1 cellular context compared by ENCODE assay signal in the genomic region with DNA sequence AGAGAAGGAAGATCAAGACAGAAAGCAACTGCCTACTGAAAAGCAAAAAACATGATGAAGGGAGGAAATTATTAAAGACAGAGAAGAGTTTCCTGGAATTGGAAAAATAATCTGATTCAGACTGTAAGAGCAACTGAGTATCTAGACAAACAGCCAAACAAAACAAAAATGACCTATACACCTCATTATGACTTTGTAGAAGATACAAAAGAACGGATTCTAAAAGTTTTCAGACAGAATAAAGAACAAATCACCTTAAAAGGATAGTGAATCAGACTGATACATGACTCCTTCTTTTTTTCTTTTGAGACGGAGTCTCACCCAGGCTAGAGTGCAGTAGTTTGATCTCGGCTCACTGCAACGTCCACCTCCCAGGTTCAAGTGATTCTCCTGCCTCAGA.
TF ChIP-seq lines count a peak whose summit lies in the region.

No MANE protein-coding gene starts in this region.

TF ChIP-seq in GM23338, 12 proteins besides CTCF, POLR2A, EP300 and RAD21 (continued from another document):
- TF ChIP-seq, protein P1, sequence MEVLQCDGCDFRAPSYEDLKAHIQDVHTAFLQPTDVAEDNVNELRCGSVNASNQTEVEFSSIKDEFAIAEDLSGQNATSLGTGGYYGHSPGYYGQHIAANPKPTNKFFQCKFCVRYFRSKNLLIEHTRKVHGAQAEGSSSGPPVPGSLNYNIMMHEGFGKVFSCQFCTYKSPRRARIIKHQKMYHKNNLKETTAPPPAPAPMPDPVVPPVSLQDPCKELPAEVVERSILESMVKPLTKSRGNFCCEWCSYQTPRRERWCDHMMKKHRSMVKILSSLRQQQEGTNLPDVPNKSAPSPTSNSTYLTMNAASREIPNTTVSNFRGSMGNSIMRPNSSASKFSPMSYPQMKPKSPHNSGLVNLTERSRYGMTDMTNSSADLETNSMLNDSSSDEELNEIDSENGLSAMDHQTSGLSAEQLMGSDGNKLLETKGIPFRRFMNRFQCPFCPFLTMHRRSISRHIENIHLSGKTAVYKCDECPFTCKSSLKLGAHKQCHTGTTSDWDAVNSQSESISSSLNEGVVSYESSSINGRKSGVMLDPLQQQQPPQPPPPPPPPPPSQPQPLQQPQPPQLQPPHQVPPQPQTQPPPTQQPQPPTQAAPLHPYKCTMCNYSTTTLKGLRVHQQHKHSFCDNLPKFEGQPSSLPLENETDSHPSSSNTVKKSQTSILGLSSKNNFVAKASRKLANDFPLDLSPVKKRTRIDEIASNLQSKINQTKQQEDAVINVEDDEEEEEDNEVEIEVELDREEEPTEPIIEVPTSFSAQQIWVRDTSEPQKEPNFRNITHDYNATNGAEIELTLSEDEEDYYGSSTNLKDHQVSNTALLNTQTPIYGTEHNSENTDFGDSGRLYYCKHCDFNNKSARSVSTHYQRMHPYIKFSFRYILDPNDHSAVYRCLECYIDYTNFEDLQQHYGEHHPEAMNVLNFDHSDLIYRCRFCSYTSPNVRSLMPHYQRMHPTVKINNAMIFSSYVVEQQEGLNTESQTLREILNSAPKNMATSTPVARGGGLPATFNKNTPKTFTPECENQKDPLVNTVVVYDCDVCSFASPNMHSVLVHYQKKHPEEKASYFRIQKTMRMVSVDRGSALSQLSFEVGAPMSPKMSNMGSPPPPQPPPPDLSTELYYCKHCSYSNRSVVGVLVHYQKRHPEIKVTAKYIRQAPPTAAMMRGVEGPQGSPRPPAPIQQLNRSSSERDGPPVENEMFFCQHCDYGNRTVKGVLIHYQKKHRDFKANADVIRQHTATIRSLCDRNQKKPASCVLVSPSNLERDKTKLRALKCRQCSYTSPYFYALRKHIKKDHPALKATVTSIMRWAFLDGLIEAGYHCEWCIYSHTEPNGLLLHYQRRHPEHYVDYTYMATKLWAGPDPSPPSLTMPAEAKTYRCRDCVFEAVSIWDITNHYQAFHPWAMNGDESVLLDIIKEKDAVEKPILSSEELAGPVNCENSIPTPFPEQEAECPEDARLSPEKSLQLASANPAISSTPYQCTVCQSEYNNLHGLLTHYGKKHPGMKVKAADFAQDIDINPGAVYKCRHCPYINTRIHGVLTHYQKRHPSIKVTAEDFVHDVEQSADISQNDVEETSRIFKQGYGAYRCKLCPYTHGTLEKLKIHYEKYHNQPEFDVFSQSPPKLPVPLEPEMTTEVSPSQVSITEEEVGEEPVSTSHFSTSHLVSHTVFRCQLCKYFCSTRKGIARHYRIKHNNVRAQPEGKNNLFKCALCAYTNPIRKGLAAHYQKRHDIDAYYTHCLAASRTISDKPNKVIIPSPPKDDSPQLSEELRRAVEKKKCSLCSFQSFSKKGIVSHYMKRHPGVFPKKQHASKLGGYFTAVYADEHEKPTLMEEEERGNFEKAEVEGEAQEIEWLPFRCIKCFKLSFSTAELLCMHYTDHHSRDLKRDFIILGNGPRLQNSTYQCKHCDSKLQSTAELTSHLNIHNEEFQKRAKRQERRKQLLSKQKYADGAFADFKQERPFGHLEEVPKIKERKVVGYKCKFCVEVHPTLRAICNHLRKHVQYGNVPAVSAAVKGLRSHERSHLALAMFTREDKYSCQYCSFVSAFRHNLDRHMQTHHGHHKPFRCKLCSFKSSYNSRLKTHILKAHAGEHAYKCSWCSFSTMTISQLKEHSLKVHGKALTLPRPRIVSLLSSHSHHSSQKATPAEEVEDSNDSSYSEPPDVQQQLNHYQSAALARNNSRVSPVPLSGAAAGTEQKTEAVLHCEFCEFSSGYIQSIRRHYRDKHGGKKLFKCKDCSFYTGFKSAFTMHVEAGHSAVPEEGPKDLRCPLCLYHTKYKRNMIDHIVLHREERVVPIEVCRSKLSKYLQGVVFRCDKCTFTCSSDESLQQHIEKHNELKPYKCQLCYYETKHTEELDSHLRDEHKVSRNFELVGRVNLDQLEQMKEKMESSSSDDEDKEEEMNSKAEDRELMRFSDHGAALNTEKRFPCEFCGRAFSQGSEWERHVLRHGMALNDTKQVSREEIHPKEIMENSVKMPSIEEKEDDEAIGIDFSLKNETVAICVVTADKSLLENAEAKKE (CRISPR knock-in tag; IDR thresholded peaks at IDR 0.05) = no peak
- no peak for TF ChIP-seq STAT1 (IDR thresholded peaks at IDR 0.05; ENCODE audit: unreplicated experiment)
TF ChIP-seq in GM23338: peak in this region for 0.
